1 cellular context compared by ENCODE assay signal in genomic region chr1:37477946-37478345, GRCh38.
TF ChIP-seq lines count a peak whose summit lies in the region.

No MANE protein-coding gene starts in this region.

TF ChIP-seq in K562, 482 proteins besides CTCF, POLR2A, EP300 and RAD21 (continued from another document and continues in another):
- no peak for TF ChIP-seq ZNF318 (IDR thresholded peaks at IDR 0.05; ENCODE audit: borderline replicate concordance in 1 of 2, low read depth in 1 of 2)
- TF ChIP-seq, protein P1, sequence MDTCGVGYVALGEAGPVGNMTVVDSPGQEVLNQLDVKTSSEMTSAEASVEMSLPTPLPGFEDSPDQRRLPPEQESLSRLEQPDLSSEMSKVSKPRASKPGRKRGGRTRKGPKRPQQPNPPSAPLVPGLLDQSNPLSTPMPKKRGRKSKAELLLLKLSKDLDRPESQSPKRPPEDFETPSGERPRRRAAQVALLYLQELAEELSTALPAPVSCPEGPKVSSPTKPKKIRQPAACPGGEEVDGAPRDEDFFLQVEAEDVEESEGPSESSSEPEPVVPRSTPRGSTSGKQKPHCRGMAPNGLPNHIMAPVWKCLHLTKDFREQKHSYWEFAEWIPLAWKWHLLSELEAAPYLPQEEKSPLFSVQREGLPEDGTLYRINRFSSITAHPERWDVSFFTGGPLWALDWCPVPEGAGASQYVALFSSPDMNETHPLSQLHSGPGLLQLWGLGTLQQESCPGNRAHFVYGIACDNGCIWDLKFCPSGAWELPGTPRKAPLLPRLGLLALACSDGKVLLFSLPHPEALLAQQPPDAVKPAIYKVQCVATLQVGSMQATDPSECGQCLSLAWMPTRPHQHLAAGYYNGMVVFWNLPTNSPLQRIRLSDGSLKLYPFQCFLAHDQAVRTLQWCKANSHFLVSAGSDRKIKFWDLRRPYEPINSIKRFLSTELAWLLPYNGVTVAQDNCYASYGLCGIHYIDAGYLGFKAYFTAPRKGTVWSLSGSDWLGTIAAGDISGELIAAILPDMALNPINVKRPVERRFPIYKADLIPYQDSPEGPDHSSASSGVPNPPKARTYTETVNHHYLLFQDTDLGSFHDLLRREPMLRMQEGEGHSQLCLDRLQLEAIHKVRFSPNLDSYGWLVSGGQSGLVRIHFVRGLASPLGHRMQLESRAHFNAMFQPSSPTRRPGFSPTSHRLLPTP (IDR thresholded peaks at IDR 0.05; ENCODE audit: borderline replicate concordance, extremely low read depth, insufficient read length) = no peak
- TF ChIP-seq HSF4 (CRISPR knock-in tag; IDR thresholded peaks at IDR 0.05; ENCODE audit: borderline replicate concordance) = no peak
- no peak for TF ChIP-seq TEAD4 (IDR thresholded peaks at IDR 0.05; ENCODE audit: low read length)
- 0 out of 2 replicates have a peak, but pooled peaks have one; percentile 11 for TF ChIP-seq TEAD4 (CRISPR knock-in tag; IDR thresholded peaks at IDR 0.05; ENCODE audit: borderline replicate concordance)
- no peak for TF ChIP-seq SIX5 (IDR thresholded peaks at IDR 0.05; ENCODE audit: borderline replicate concordance in 1 of 2, insufficient read depth in 1 of 2, low read depth in 1 of 2, low read length in 2 of 2)
- TF ChIP-seq ZNF695 (CRISPR knock-in tag; IDR thresholded peaks at IDR 0.05) = no peak
- TF ChIP-seq TAF7 (tag; IDR thresholded peaks at IDR 0.05) = no peak
- TF ChIP-seq ZNF785 (CRISPR knock-in tag; IDR thresholded peaks at IDR 0.05) = no peak
- no peak for TF ChIP-seq JUN (IDR thresholded peaks at IDR 0.05; ENCODE audit: borderline replicate concordance, low read depth, low read length)
- TF ChIP-seq JUN (CRISPR knock-in tag; IDR thresholded peaks at IDR 0.05; ENCODE audit: borderline replicate concordance) = no peak
- no peak for TF ChIP-seq KLF13 (tag; IDR thresholded peaks at IDR 0.05; ENCODE audit: borderline replicate concordance, low read depth)
- peak; percentile 76 for TF ChIP-seq ZFP36 (IDR thresholded peaks at IDR 0.05; ENCODE audit: low read depth, low read length, partially characterized antibody)
- no peak for TF ChIP-seq BRD9 (IDR thresholded peaks at IDR 0.05; ENCODE audit: low read depth, partially characterized antibody)
- no peak for TF ChIP-seq WHSC1 (IDR thresholded peaks at IDR 0.05; ENCODE audit: low read length)
- no peak for TF ChIP-seq IRF2 (CRISPR knock-in tag; IDR thresholded peaks at IDR 0.05)
- TF ChIP-seq HMGN3 (IDR thresholded peaks at IDR 0.05; ENCODE audit: borderline replicate concordance, extremely low read depth, insufficient read length, low read depth, low read length) = no peak
- no peak for TF ChIP-seq NONO (IDR thresholded peaks at IDR 0.05; ENCODE audit: low read depth in 2 of 2, low read length in 1 of 2)
- TF ChIP-seq RBBP5 (IDR thresholded peaks at IDR 0.05; ENCODE audit: borderline replicate concordance, insufficient read depth, low read length, poor library complexity, severe bottlenecking) = peak; percentile 16
- 0 out of 2 replicates have a peak, but pooled peaks have one; percentile 23 for TF ChIP-seq EGR1 (conservative IDR thresholded peaks at IDR 0.05)
- no peak for TF ChIP-seq ZNF589 (CRISPR knock-in tag; IDR thresholded peaks at IDR 0.05; ENCODE audit: low read depth)
- TF ChIP-seq TBP (optimal IDR thresholded peaks at IDR 0.05; ENCODE audit: low read depth, low read length) = no peak
- TF ChIP-seq YY1 (IDR thresholded peaks at IDR 0.05; ENCODE audit: borderline replicate concordance in 1 of 3, control insufficient read depth in 1 of 3, extremely low read depth in 1 of 3, insufficient read depth in 3 of 3, insufficient read length in 1 of 3, insufficient replicate concordance in 2 of 3, low read depth in 1 of 3, low read length in 2 of 3) = no peak
- TF ChIP-seq BRCA1 (IDR thresholded peaks at IDR 0.05) = no peak
- no peak for TF ChIP-seq BRCA1 (CRISPR knock-in tag; IDR thresholded peaks at IDR 0.05)
- TF ChIP-seq, protein P2, sequence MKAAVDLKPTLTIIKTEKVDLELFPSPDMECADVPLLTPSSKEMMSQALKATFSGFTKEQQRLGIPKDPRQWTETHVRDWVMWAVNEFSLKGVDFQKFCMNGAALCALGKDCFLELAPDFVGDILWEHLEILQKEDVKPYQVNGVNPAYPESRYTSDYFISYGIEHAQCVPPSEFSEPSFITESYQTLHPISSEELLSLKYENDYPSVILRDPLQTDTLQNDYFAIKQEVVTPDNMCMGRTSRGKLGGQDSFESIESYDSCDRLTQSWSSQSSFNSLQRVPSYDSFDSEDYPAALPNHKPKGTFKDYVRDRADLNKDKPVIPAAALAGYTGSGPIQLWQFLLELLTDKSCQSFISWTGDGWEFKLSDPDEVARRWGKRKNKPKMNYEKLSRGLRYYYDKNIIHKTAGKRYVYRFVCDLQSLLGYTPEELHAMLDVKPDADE (conservative IDR thresholded peaks at IDR 0.05; ENCODE audit: control insufficient read depth, low read depth, low read length) = no peak
- TF ChIP-seq, protein P3, sequence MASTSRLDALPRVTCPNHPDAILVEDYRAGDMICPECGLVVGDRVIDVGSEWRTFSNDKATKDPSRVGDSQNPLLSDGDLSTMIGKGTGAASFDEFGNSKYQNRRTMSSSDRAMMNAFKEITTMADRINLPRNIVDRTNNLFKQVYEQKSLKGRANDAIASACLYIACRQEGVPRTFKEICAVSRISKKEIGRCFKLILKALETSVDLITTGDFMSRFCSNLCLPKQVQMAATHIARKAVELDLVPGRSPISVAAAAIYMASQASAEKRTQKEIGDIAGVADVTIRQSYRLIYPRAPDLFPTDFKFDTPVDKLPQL (IDR thresholded peaks at IDR 0.05; ENCODE audit: extremely low read depth, insufficient read length) = no peak
- TF ChIP-seq FOXP1 (CRISPR knock-in tag; IDR thresholded peaks at IDR 0.05) = no peak
- TF ChIP-seq NR0B1 (IDR thresholded peaks at IDR 0.05; ENCODE audit: partially characterized antibody) = no peak
- TF ChIP-seq PBX2 (CRISPR knock-in tag; IDR thresholded peaks at IDR 0.05; ENCODE audit: low read depth) = no peak
- no peak for TF ChIP-seq PBX2 (tag; conservative IDR thresholded peaks at IDR 0.05; ENCODE audit: low read depth)
- TF ChIP-seq TCF3 (CRISPR knock-in tag; IDR thresholded peaks at IDR 0.05) = no peak
- TF ChIP-seq ZNF316 (IDR thresholded peaks at IDR 0.05) = no peak
- no peak for TF ChIP-seq ZNF263 (CRISPR knock-in tag; IDR thresholded peaks at IDR 0.05; ENCODE audit: borderline replicate concordance)
- TF ChIP-seq ZNF124 (CRISPR knock-in tag; IDR thresholded peaks at IDR 0.05) = no peak
- TF ChIP-seq ELF4 (CRISPR knock-in tag; IDR thresholded peaks at IDR 0.05) = no peak
- TF ChIP-seq, protein P4, sequence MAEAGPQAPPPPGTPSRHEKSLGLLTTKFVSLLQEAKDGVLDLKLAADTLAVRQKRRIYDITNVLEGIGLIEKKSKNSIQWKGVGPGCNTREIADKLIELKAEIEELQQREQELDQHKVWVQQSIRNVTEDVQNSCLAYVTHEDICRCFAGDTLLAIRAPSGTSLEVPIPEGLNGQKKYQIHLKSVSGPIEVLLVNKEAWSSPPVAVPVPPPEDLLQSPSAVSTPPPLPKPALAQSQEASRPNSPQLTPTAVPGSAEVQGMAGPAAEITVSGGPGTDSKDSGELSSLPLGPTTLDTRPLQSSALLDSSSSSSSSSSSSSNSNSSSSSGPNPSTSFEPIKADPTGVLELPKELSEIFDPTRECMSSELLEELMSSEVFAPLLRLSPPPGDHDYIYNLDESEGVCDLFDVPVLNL (CRISPR knock-in tag; IDR thresholded peaks at IDR 0.05; ENCODE audit: low read depth) = 0 out of 2 replicates have a peak, but pooled peaks have one; percentile 17
- no peak for TF ChIP-seq CEBPZ (IDR thresholded peaks at IDR 0.05; ENCODE audit: borderline replicate concordance, low read depth, low read length)
- TF ChIP-seq BCOR (IDR thresholded peaks at IDR 0.05) = no peak
